In genomic region chr7:135791543-135792120, GRCh38 we compare ENCODE assay signal across 20 cellular contexts. TPM values are rescaled to one million over a fixed set of nuclear protein-coding genes. Genes with fewer than 3 reads are reported as not detected.
DNase-seq lines count a peak whose midpoint lies in the region; ATAC-seq, FAIRE-seq and TF ChIP-seq lines count a peak whose summit lies in the region.
"Had no signal": no experiment of that assay in that cellular context is flagged by ENCODE, and none has a peak within 500 bp of the region (broad histone marks: within the 10 kb centered on the region; RNA-seq: fewer than 3 reads in every experiment).

No MANE protein-coding gene starts in this region.

- no peak overlapping the region for H3K4me2 ChIP-seq in HepG2 (ENCODE audit: low read depth, low read length)
- H3K4me2 ChIP-seq: BLaER1, KMS-11 had no signal

- TF ChIP-seq POLR2A in HepG2 (IDR thresholded peaks at IDR 0.05; ENCODE audit: insufficient read depth in 1 of 2, low read depth in 2 of 2, low read length in 2 of 2) (no peak), right lobe of liver (IDR thresholded peaks at IDR 0.05) (no peak)

- DNase-seq in HepG2 (ENCODE audit: low spot score) (no peak), right lobe of liver (no peak), bronchial epithelial cell (ENCODE audit: low read depth) (no peak), NCI-H1092 treated with DMSO at 0.1 percent for 48 hours (lab: John Stamatoyannopoulos, UW) (no peak)
- no peak for DNase-seq in naive thymus-derived CD4-positive, alpha-beta T cell
- DNase-seq in activated CD8-positive, alpha-beta T cell treated with anti-CD3 and anti-CD28 coated beads, Interleukin-2, amount 10 ng/mL, durations not matched to agents 7 days and 5 days, result no peak
- DNase-seq: CD8-positive, alpha-beta memory T cell; DMS79 treated with DMSO at 0.1 percent for 48 hours; NCI-H187; NCI-H446; NCI-H69; NK-92 treated with Interleukin-12 subunit alpha and Interleukin-12 subunit beta, amount 100 ng/mL, for 24 hours; RPMI8226; SJCRH30 had no signal

- H4K20me1 ChIP-seq in HepG2 (ENCODE audit: insufficient read depth, low read length), result no peaks in the 10 kb centered on the region
- H4K20me1 ChIP-seq: BLaER1 had no signal

- H3K4me3 Mint-ChIP-seq in naive thymus-derived CD4-positive, alpha-beta T cell, result no peak overlapping the region
- H3K4me3 Mint-ChIP-seq in activated CD8-positive, alpha-beta T cell treated with anti-CD3 and anti-CD28 coated beads, Interleukin-2, amount 10 ng/mL, durations not matched to agents 7 days and 5 days, result no peak overlapping the region
- H3K4me3 Mint-ChIP-seq: CD8-positive, alpha-beta memory T cell had no signal

- TF ChIP-seq CTCF in HepG2 (CRISPR knock-in tag; IDR thresholded peaks at IDR 0.05), result no peak
- no peak for TF ChIP-seq CTCF in right lobe of liver (IDR thresholded peaks at IDR 0.05)
- no peak for TF ChIP-seq CTCF in bronchial epithelial cell (IDR thresholded peaks at IDR 0.05; ENCODE audit: insufficient read depth, low read length, severe bottlenecking)

- H3K27ac Mint-ChIP-seq in naive thymus-derived CD4-positive, alpha-beta T cell, result no peak overlapping the region
- no peak overlapping the region for H3K27ac Mint-ChIP-seq in activated CD8-positive, alpha-beta T cell treated with anti-CD3 and anti-CD28 coated beads, Interleukin-2, amount 10 ng/mL, durations not matched to agents 7 days and 5 days
- H3K27ac Mint-ChIP-seq: CD8-positive, alpha-beta memory T cell had no signal

- TF ChIP-seq EP300 in HepG2 (IDR thresholded peaks at IDR 0.05; ENCODE audit: low read depth in 2 of 2, low read length in 2 of 2) (no peak), HepG2 (CRISPR knock-in tag; IDR thresholded peaks at IDR 0.05; ENCODE audit: borderline replicate concordance) (no peak)

- peaks cover 13 to 21% (median 18%) of the 10 kb centered on the region in 5 donors for H3K27me3 Mint-ChIP-seq in naive thymus-derived CD4-positive, alpha-beta T cell
- peaks cover 17% of the 10 kb centered on the region for H3K27me3 Mint-ChIP-seq in activated CD8-positive, alpha-beta T cell treated with anti-CD3 and anti-CD28 coated beads, Interleukin-2, amount 10 ng/mL, durations not matched to agents 7 days and 5 days (ENCODE audit: low read depth)

- H3K36me3 Mint-ChIP-seq in naive thymus-derived CD4-positive, alpha-beta T cell, result peaks cover 0 to 4% (median 0%) of the 10 kb centered on the region in 5 donors
- H3K36me3 Mint-ChIP-seq in activated CD8-positive, alpha-beta T cell treated with anti-CD3 and anti-CD28 coated beads, Interleukin-2, amount 10 ng/mL, durations not matched to agents 7 days and 5 days (ENCODE audit: low read depth), result no peaks in the 10 kb centered on the region
- H3K36me3 Mint-ChIP-seq: CD8-positive, alpha-beta memory T cell had no signal

- H3K9me3 Mint-ChIP-seq in naive thymus-derived CD4-positive, alpha-beta T cell, result no peaks in the 10 kb centered on the region
- H3K9me3 Mint-ChIP-seq in activated CD8-positive, alpha-beta T cell treated with anti-CD3 and anti-CD28 coated beads, Interleukin-2, amount 10 ng/mL, durations not matched to agents 7 days and 5 days (ENCODE audit: insufficient read depth), result no peaks in the 10 kb centered on the region
- H3K9me3 Mint-ChIP-seq: CD8-positive, alpha-beta memory T cell had no signal

- H3K27me3 ChIP-seq in HepG2 (ENCODE audit: control insufficient read depth in 1 of 2, insufficient read depth in 2 of 2, low read length in 2 of 2), result no peaks in the 10 kb centered on the region; a peak in 3 of 5 replicates
- H3K27me3 ChIP-seq in right lobe of liver, result no peaks in the 10 kb centered on the region
- no peaks in the 10 kb centered on the region for H3K27me3 ChIP-seq in bronchial epithelial cell (ENCODE audit: control insufficient read depth, insufficient read depth, low read length)
- no peaks in the 10 kb centered on the region for H3K27me3 ChIP-seq in naive thymus-derived CD4-positive, alpha-beta T cell (ENCODE audit: control insufficient read depth in 2 of 2, insufficient read depth in 2 of 2, low read length in 2 of 2)
- H3K27me3 ChIP-seq: BLaER1, SJCRH30 had no signal

- FAIRE-seq in HepG2 (lab: Jason Lieb, UNC), result no peak
- peak; percentile 68 for FAIRE-seq in bronchial epithelial cell (lab: Jason Lieb, UNC)
- FAIRE-seq: A204.1, D721Med had no signal

- CTCF ChIA-PET in HepG2 (lab: Yijun Ruan, JAX; ENCODE audit: low intra/inter-chr PET ratio, low total read pairs), result no interaction called here
- CTCF ChIA-PET in naive thymus-derived CD4-positive, alpha-beta T cell (lab: Charles Lee), result no interaction called here
- CTCF ChIA-PET in activated CD8-positive, alpha-beta T cell treated with anti-CD3 and anti-CD28 coated beads, Interleukin-2, amount 10 ng/mL, durations not matched to agents 7 days and 5 days (lab: Charles Lee), result no interaction called here

- no peaks in the 10 kb centered on the region for H3K4me1 Mint-ChIP-seq in naive thymus-derived CD4-positive, alpha-beta T cell
- no peaks in the 10 kb centered on the region for H3K4me1 Mint-ChIP-seq in activated CD8-positive, alpha-beta T cell treated with anti-CD3 and anti-CD28 coated beads, Interleukin-2, amount 10 ng/mL, durations not matched to agents 7 days and 5 days (ENCODE audit: low read depth)

- WGBS in HepG2 (ENCODE audit: low lambda C conversion rate), result 0% methylated on average over 1 of the region's 4 CpGs
- 50% methylated on average over 1 of the region's 4 CpGs for WGBS in right lobe of liver (ENCODE audit: insufficient coverage, low coverage, low lambda C conversion rate, missing lambda C conversion rate)

- no peak overlapping the region for H3K27ac ChIP-seq in HepG2 (ENCODE audit: extremely low read length, insufficient read depth, low read length)
- no peak overlapping the region for H3K27ac ChIP-seq in right lobe of liver
- no peak overlapping the region for H3K27ac ChIP-seq in naive thymus-derived CD4-positive, alpha-beta T cell (ENCODE audit: low read depth, low read length)
- H3K27ac ChIP-seq: BLaER1, KMS-11, SJCRH30 had no signal

- intact Hi-C loops in HepG2 (cut with micrococcal nuclease; ENCODE audit: unreplicated experiment) (no loop called here), right lobe of liver (cut with DNase I) (no loop called here)
- intact Hi-C loops in naive thymus-derived CD4-positive, alpha-beta T cell (cut with micrococcal nuclease), result no loop called here

- H3K4me1 ChIP-seq in HepG2 (ENCODE audit: insufficient read depth, low read length), result no peaks in the 10 kb centered on the region
- no peaks in the 10 kb centered on the region for H3K4me1 ChIP-seq in right lobe of liver
- no peaks in the 10 kb centered on the region for H3K4me1 ChIP-seq in naive thymus-derived CD4-positive, alpha-beta T cell (ENCODE audit: control insufficient read depth in 2 of 2, insufficient read depth in 2 of 2, low read length in 2 of 2)
- H3K4me1 ChIP-seq: BLaER1, SJCRH30 had no signal

- no peak overlapping the region for H3K9ac ChIP-seq in HepG2 (ENCODE audit: insufficient read depth, low read depth, low read length)
- H3K9ac ChIP-seq: BLaER1, KMS-11 had no signal

- H3K36me3 ChIP-seq in HepG2 (replicated peaks in 1 of 2; ENCODE audit: control insufficient read depth in 1 of 2, insufficient read depth in 2 of 2, low read length in 2 of 2) (no peaks in the 10 kb centered on the region), right lobe of liver (no peaks in the 10 kb centered on the region), bronchial epithelial cell (ENCODE audit: control insufficient read depth, insufficient read depth, low read length) (no peaks in the 10 kb centered on the region)
- no peaks in the 10 kb centered on the region for H3K36me3 ChIP-seq in naive thymus-derived CD4-positive, alpha-beta T cell (ENCODE audit: control insufficient read depth in 2 of 3, insufficient read depth in 3 of 3, low read length in 3 of 3)
- H3K36me3 ChIP-seq: BLaER1, SJCRH30 had no signal

- no TSS peak for BruUV-seq in HepG2 (replicated peaks; lab: Mats Ljungman, UMichigan)

- in situ Hi-C loops in HepG2 (cut with HindIII; ENCODE audit: extremely low pct_ligation_motif_present, low pct_unique_long_range_greater_than_20kb), result no loop called here

- peak; percentile 75 for ATAC-seq in HepG2
- no peak for ATAC-seq in right lobe of liver
- ATAC-seq in naive thymus-derived CD4-positive, alpha-beta T cell, result peak; percentile 47
- ATAC-seq in HG03520 (IDR thresholded peaks at IDR 0.05; ENCODE audit: unreplicated experiment), result no peak
- no peak for ATAC-seq in activated CD8-positive, alpha-beta T cell treated with anti-CD3 and anti-CD28 coated beads, Interleukin-2, amount 10 ng/mL, durations not matched to agents 7 days and 5 days

- H3K79me2 ChIP-seq in HepG2 (ENCODE audit: insufficient read depth, low read length), result no peaks in the 10 kb centered on the region

- H3K9me3 ChIP-seq in HepG2 (ENCODE audit: low read length), result no peaks in the 10 kb centered on the region
- H3K9me3 ChIP-seq in right lobe of liver, result no peaks in the 10 kb centered on the region
- no peaks in the 10 kb centered on the region for H3K9me3 ChIP-seq in naive thymus-derived CD4-positive, alpha-beta T cell (ENCODE audit: control insufficient read depth in 2 of 3, low read length in 3 of 3)

- POLR2A ChIA-PET in HepG2 (lab: Yijun Ruan, JAX), result no interaction called here
- POLR2A ChIA-PET in naive thymus-derived CD4-positive, alpha-beta T cell (lab: Charles Lee), result no interaction called here
- POLR2A ChIA-PET in activated CD8-positive, alpha-beta T cell treated with anti-CD3 and anti-CD28 coated beads, Interleukin-2, amount 10 ng/mL, durations not matched to agents 7 days and 5 days (lab: Charles Lee), result no interaction called here

- H2AFZ ChIP-seq in HepG2 (ENCODE audit: low read length), result no peak overlapping the region

- no peak for TF ChIP-seq RAD21 in HepG2 (CRISPR knock-in tag; IDR thresholded peaks at IDR 0.05)

- H3K4me3 ChIP-seq in HepG2 (replicated peaks in 1 of 3; ENCODE audit: insufficient read depth in 1 of 3, low read depth in 2 of 3, low read length in 3 of 3) (no peak overlapping the region), right lobe of liver (no peak overlapping the region), bronchial epithelial cell (ENCODE audit: low read depth, low read length) (no peak overlapping the region)
- H3K4me3 ChIP-seq in naive thymus-derived CD4-positive, alpha-beta T cell (ENCODE audit: low read length), result no peak overlapping the region
- H3K4me3 ChIP-seq: BLaER1, SJCRH30 had no signal

RNA-seq across cellular contexts. Expression of gene FAM180A, which starts 43.0 kb away (rescaled TPM):
- total RNA-seq in HepG2 (2016; rRNA removed; fragmentation: Illumina TruSeq; extraction: Trizol) (not detected in 2 replicates), right lobe of liver (10 to 100 TPM in 1 of 6 experiments, 1 to 10 TPM in 5; 2.8 to 14.9 (median 6.4) TPM), bronchial epithelial cell (0.26 TPM in 1 of 2 replicates, not detected in the other)
- total RNA-seq in HepG2 (2016; cell fraction: cytosol; rRNA removed; fragmentation: Illumina TruSeq; extraction: Trizol; ENCODE audit: low read depth), result not detected in 2 replicates
- total RNA-seq in HepG2 (2016; cell fraction: insoluble cytoplasmic fraction; rRNA removed; fragmentation: Illumina TruSeq; extraction: Trizol), result not detected in 2 replicates
- not detected in 2 replicates for total RNA-seq in HepG2 (2016; cell fraction: membrane; rRNA removed; fragmentation: Illumina TruSeq; extraction: Trizol)
- not detected in 2 replicates for total RNA-seq in HepG2 (2016; cell fraction: nucleus; rRNA removed; fragmentation: Illumina TruSeq; extraction: Trizol)
- not detected in 2 replicates for polyA plus RNA-seq in HepG2 (2011; rRNA removed)
- polyA plus RNA-seq in HepG2 (2011; cell fraction: cytosol; rRNA removed), result not detected in 2 replicates
- not detected in 2 replicates for polyA plus RNA-seq in HepG2 (2011; cell fraction: nucleus; rRNA removed)
- not detected in 2 replicates for polyA plus RNA-seq in HepG2 (2012)
- not detected in 2 replicates for polyA plus RNA-seq in HepG2 (2016; cell fraction: cytosol; fragmentation: Illumina TruSeq; extraction: Trizol; ENCODE audit: low read depth)
- polyA plus RNA-seq in HepG2 (2016; cell fraction: insoluble cytoplasmic fraction; fragmentation: Illumina TruSeq; extraction: Trizol; ENCODE audit: low read depth), result not detected in 2 replicates
- polyA plus RNA-seq in HepG2 (2016; cell fraction: membrane; fragmentation: Illumina TruSeq; extraction: Trizol; ENCODE audit: low read depth), result not detected in 2 replicates
- not detected in 2 replicates for polyA plus RNA-seq in HepG2 (2016; cell fraction: nucleus; fragmentation: Illumina TruSeq; extraction: Trizol; ENCODE audit: insufficient read depth, low read depth)
- polyA minus RNA-seq in HepG2 (2011; rRNA and poly(A)+ RNA removed; ENCODE audit: low replicate concordance), result 0.14 TPM in 1 of 2 replicates, not detected in the other
- polyA minus RNA-seq in HepG2 (2011; cell fraction: cytosol; rRNA and poly(A)+ RNA removed), result not detected in 2 replicates
- polyA minus RNA-seq in HepG2 (2011; cell fraction: nucleus; rRNA and poly(A)+ RNA removed), result not detected in 2 replicates
- total RNA-seq in naive thymus-derived CD4-positive, alpha-beta T cell, result not detected
- polyA plus RNA-seq in naive thymus-derived CD4-positive, alpha-beta T cell, result not detected
- not detected for total RNA-seq in activated CD8-positive, alpha-beta T cell treated with anti-CD3 and anti-CD28 coated beads, Interleukin-2, amount 10 ng/mL, durations not matched to agents 7 days and 5 days
- total RNA-seq: CD8-positive, alpha-beta memory T cell; G401 had no signal
- polyA plus RNA-seq: CD8-positive, alpha-beta memory T cell had no signal

Comparison
In these comparisons a context has a peak if more than half of its experiments do, and no peak if none do; other contexts are left out.
1. ATAC-seq: peak in HepG2 (single experiment) and naive thymus-derived CD4-positive, alpha-beta T cell (single experiment); none in right lobe of liver (0 of 4), HG03520 (single experiment) and activated CD8-positive, alpha-beta T cell treated with anti-CD3 and anti-CD28 coated beads, Interleukin-2, amount 10 ng/mL, durations not matched to agents 7 days and 5 days (single experiment).